21 cellular contexts compared by ENCODE assay signal in genomic region chr2:124320072-124320471, GRCh38.
"Had no signal": no experiment of that assay in that cellular context is flagged by ENCODE, and none has a peak within 500 bp of the region (broad histone marks: within the 10 kb centered on the region; RNA-seq: fewer than 3 reads in every experiment).

No MANE protein-coding gene starts in this region.

- H3K9me3 ChIP-seq: adrenal gland, SK-N-SH had no signal

- H3K4me1 ChIP-seq: adrenal gland had no signal

- H3K36me3 ChIP-seq: adrenal gland had no signal

- H3K9ac ChIP-seq: SK-N-SH had no signal

- H3K27me3 ChIP-seq: adrenal gland had no signal

- DNase-seq: activated CD4-positive, alpha-beta T cell treated with anti-CD3 and anti-CD28 coated beads for 4 hours; activated CD8-positive, alpha-beta memory T cell treated with anti-CD3 and anti-CD28 coated beads, Interleukin-2, amount 50 U/mL, for 4 hours; activated CD8-positive, alpha-beta T cell treated with anti-CD3 and anti-CD28 coated beads for 36 hours; activated gamma-delta T cell treated with Interleukin-2 at 50 U/mL for 16 hours; activated naive CD4-positive, alpha-beta T cell treated with anti-CD3 and anti-CD28 coated beads, Interleukin-2, amount 10 ng/mL, durations not matched to agents 7 days and 5 days; activated naive CD8-positive, alpha-beta T cell treated with anti-CD3 and anti-CD28 coated beads, Interleukin-2, amount 10 ng/mL, durations not matched to agents 7 days and 5 days; activated T-cell treated with anti-CD3 and anti-CD28 coated beads, Interleukin-2, amount 50 U/mL, for 72 hours; adrenal gland; anterior cingulate cortex; cerebellar nuclear complex; KBM-7; NCI-H1048; NCI-H1694; NCI-H2029 treated with DMSO at 0.1 percent for 48 hours; NCI-H446; NCI-H774; NK-92 treated with Interleukin-12 subunit alpha and Interleukin-12 subunit beta, amount 100 ng/mL, for 24 hours; OCI-M1; SIG-M5; SK-N-SH; SW 1271 had no signal

- H3K27ac ChIP-seq: adrenal gland had no signal

- H3K9me2 ChIP-seq: SK-N-SH had no signal

- H3K4me3 ChIP-seq: adrenal gland had no signal

- H3K4me2 ChIP-seq: SK-N-SH had no signal
